Comparison of ENCODE assay signal across 9 cellular contexts in genomic region chr15:38991126-38991525, GRCh38.
DNase-seq lines count a peak whose midpoint lies in the region; ATAC-seq and TF ChIP-seq lines count a peak whose summit lies in the region.
"Had no signal": no experiment of that assay in that cellular context is flagged by ENCODE, and none has a peak within 500 bp of the region (broad histone marks: within the 10 kb centered on the region; RNA-seq: fewer than 3 reads in every experiment).

No MANE protein-coding gene starts in this region.

- no peaks in the 10 kb centered on the region for H4K20me1 ChIP-seq in IMR-90 (ENCODE audit: insufficient read depth, low read length)

- DNase-seq in AG10803 (ENCODE audit: low read depth) (peak; percentile 82), IMR-90 (peak; percentile 56), T47D (ENCODE audit: low read depth in 1 of 2, low spot score in 1 of 2) (peak; percentile 7 to 80), right lobe of liver (no peak), T-cell (no peak)
- no peak for DNase-seq in activated T-cell treated with anti-CD3 and anti-CD28 coated beads, Interleukin-2, amount 50 U/mL, for 4 hours
- DNase-seq in stimulated activated naive B cell treated with anti-CD40 and anti-IgM and Interleukin-4, amounts not matched to agents 10 μg/mL and 1 μg/mL and 100 μg/mL, for 72 hours = no peak
- DNase-seq: activated B cell treated with CpG ODN at 0.5 μM for 24 hours had no signal

- H4K5ac ChIP-seq in IMR-90 (ENCODE audit: low read depth, low read length) = peak overlapping the region; percentile 85

- H3K4me1 ChIP-seq in IMR-90 (ENCODE audit: control insufficient read depth, insufficient read depth, low read length) (peaks cover 22% of the 10 kb centered on the region), right lobe of liver (no peaks in the 10 kb centered on the region)

- H3K4me3 Mint-ChIP-seq in T-cell = no peak overlapping the region
- H3K4me3 Mint-ChIP-seq in activated T-cell treated with anti-CD3 and anti-CD28 coated beads, Interleukin-2, amount 50 U/mL, for 4 hours = no peak overlapping the region
- H3K4me3 Mint-ChIP-seq in stimulated activated naive B cell treated with anti-CD40 and anti-IgM and Interleukin-4, amounts not matched to agents 10 μg/mL and 1 μg/mL and 100 μg/mL, for 72 hours = no peak overlapping the region
- H3K4me3 Mint-ChIP-seq: activated B cell treated with CpG ODN at 0.5 μM for 24 hours had no signal

- H3K56ac ChIP-seq in IMR-90 (ENCODE audit: extremely low read depth, insufficient read depth, low read length) = peak overlapping the region; percentile 42; the same call in 1 of the 2 replicates

- H3K4me3 ChIP-seq in AG10803 (ENCODE audit: low read length) = no peak overlapping the region
- H3K4me3 ChIP-seq in IMR-90 (ENCODE audit: insufficient read depth, low read depth, low read length) = no peak overlapping the region
- no peak overlapping the region for H3K4me3 ChIP-seq in right lobe of liver

- peak; percentile 50 for TF ChIP-seq RAD21 in IMR-90 (IDR thresholded peaks at IDR 0.05; ENCODE audit: low read length)

- H3K27me3 Mint-ChIP-seq in T-cell = peaks cover 9 to 10% of the 10 kb centered on the region in 2 donors
- H3K27me3 Mint-ChIP-seq in activated T-cell treated with anti-CD3 and anti-CD28 coated beads, Interleukin-2, amount 50 U/mL, for 4 hours (ENCODE audit: low read depth) = peaks cover 2% of the 10 kb centered on the region
- peaks cover 0 to 4% of the 10 kb centered on the region in 2 donors for H3K27me3 Mint-ChIP-seq in stimulated activated naive B cell treated with anti-CD40 and anti-IgM and Interleukin-4, amounts not matched to agents 10 μg/mL and 1 μg/mL and 100 μg/mL, for 72 hours
- H3K27me3 Mint-ChIP-seq: activated B cell treated with CpG ODN at 0.5 μM for 24 hours had no signal

- no peaks in the 10 kb centered on the region for H3K79me1 ChIP-seq in IMR-90 (ENCODE audit: low read depth in 1 of 2, low read length in 2 of 2)

- H3K27ac ChIP-seq in IMR-90 (ENCODE audit: insufficient read depth, low read length) (no peak overlapping the region), right lobe of liver (no peak overlapping the region)

- dilution Hi-C loops in IMR-90 (cut with HindIII; ENCODE audit: low sequenced_read_pairs, unreplicated experiment) = no loop called here

- H2AFZ ChIP-seq in IMR-90 (replicated peaks; ENCODE audit: low read length, poor library complexity) = no peak overlapping the region

- peak overlapping the region; percentile 67 for H4K91ac ChIP-seq in IMR-90 (ENCODE audit: insufficient read depth, low read depth, low read length)

- H2BK5ac ChIP-seq in IMR-90 (ENCODE audit: low read depth, low read length, poor library complexity, severe bottlenecking) = peak overlapping the region; percentile 80

- peak overlapping the region; percentile 92 for H2BK20ac ChIP-seq in IMR-90 (ENCODE audit: low read depth, low read length)

- H3K4ac ChIP-seq in IMR-90 (ENCODE audit: low read depth, low read length) = peak overlapping the region; percentile 69

- CTCF ChIA-PET in IMR-90 (lab: Yijun Ruan, JAX) = interaction anchor here (0.6 to 1.8 kb wide), 6 partner anchors 60 to 189 kb away, joined by 3 to 7 read pairs (median 4); no protein-coding TSS in a partner anchor
- CTCF ChIA-PET in T-cell (lab: Charles Lee) = no interaction called here

- WGBS in IMR-90 (ENCODE audit: extremely low coverage in 2 of 2, insufficient read length in 1 of 2), 2 experiments = no CpG with 5 or more reads among the region's 4 CpGs
- WGBS in right lobe of liver (ENCODE audit: insufficient coverage, low coverage, low lambda C conversion rate, missing lambda C conversion rate) = 31% methylated on average over 4 of the region's 4 CpGs

- H2AK5ac ChIP-seq in IMR-90 (ENCODE audit: low read depth, low read length) = peak overlapping the region; percentile 84

- in situ Hi-C loops in IMR-90 (cut with MboI; ENCODE audit: low sequenced_read_pairs) = no loop called here
- in situ Hi-C loops in T47D (cut with HindIII; ENCODE audit: low pct_unique_long_range_greater_than_20kb, low sequenced_read_pairs) = no loop called here

- no peaks in the 10 kb centered on the region for H3K9me3 Mint-ChIP-seq in T-cell
- H3K9me3 Mint-ChIP-seq in activated T-cell treated with anti-CD3 and anti-CD28 coated beads, Interleukin-2, amount 50 U/mL, for 4 hours = no peaks in the 10 kb centered on the region
- H3K9me3 Mint-ChIP-seq in stimulated activated naive B cell treated with anti-CD40 and anti-IgM and Interleukin-4, amounts not matched to agents 10 μg/mL and 1 μg/mL and 100 μg/mL, for 72 hours = no peaks in the 10 kb centered on the region
- H3K9me3 Mint-ChIP-seq: activated B cell treated with CpG ODN at 0.5 μM for 24 hours had no signal

- H3K27me3 ChIP-seq in IMR-90 (ENCODE audit: control insufficient read depth, insufficient read depth, low read length) (no peaks in the 10 kb centered on the region), right lobe of liver (no peaks in the 10 kb centered on the region)

- no peak overlapping the region for H2AK9ac ChIP-seq in IMR-90 (replicated peaks; ENCODE audit: low read depth, low read length, poor library complexity)

- peak overlapping the region; percentile 58 to 84; a peak in 3 of 4 replicates for H4K8ac ChIP-seq in IMR-90 (ENCODE audit: low read depth in 2 of 2, low read length in 2 of 2)

- H3K14ac ChIP-seq in IMR-90 (replicated peaks; ENCODE audit: low read depth, low read length) = peak overlapping the region; percentile 86

- intact Hi-C loops in IMR-90 (cut with micrococcal nuclease) (loop anchor here (1.0 kb wide), 1 partner anchor 174 kb away; no protein-coding TSS in a partner anchor), right lobe of liver (cut with DNase I) (loop anchor here in 1 of 2 donors (10.0 kb wide), 1 partner anchor 176 kb away; no protein-coding TSS in a partner anchor)

- TF ChIP-seq CTCF in AG10803 (conservative IDR thresholded peaks at IDR 0.05; ENCODE audit: low read length) (peak; percentile 73), IMR-90 (conservative IDR thresholded peaks at IDR 0.05; ENCODE audit: low read depth, low read length) (peak; percentile 50), right lobe of liver (IDR thresholded peaks at IDR 0.05) (peak; percentile 41 to 59 (median 56))

- peak overlapping the region; percentile 85; the same call in 2 of the 3 replicates for H2BK15ac ChIP-seq in IMR-90 (ENCODE audit: low read depth, low read length)

- no TSS peak for BruUV-seq in IMR-90 (replicated peaks; lab: Mats Ljungman, UMichigan)

- H3K4me1 Mint-ChIP-seq in T-cell = no peaks in the 10 kb centered on the region
- H3K4me1 Mint-ChIP-seq in activated T-cell treated with anti-CD3 and anti-CD28 coated beads, Interleukin-2, amount 50 U/mL, for 4 hours (ENCODE audit: low read depth) = no peaks in the 10 kb centered on the region
- H3K4me1 Mint-ChIP-seq in stimulated activated naive B cell treated with anti-CD40 and anti-IgM and Interleukin-4, amounts not matched to agents 10 μg/mL and 1 μg/mL and 100 μg/mL, for 72 hours = no peaks in the 10 kb centered on the region
- H3K4me1 Mint-ChIP-seq: activated B cell treated with CpG ODN at 0.5 μM for 24 hours had no signal

- no peaks in the 10 kb centered on the region for H3K36me3 Mint-ChIP-seq in T-cell
- no peaks in the 10 kb centered on the region for H3K36me3 Mint-ChIP-seq in activated T-cell treated with anti-CD3 and anti-CD28 coated beads, Interleukin-2, amount 50 U/mL, for 4 hours (ENCODE audit: insufficient read depth)
- no peaks in the 10 kb centered on the region for H3K36me3 Mint-ChIP-seq in stimulated activated naive B cell treated with anti-CD40 and anti-IgM and Interleukin-4, amounts not matched to agents 10 μg/mL and 1 μg/mL and 100 μg/mL, for 72 hours

- TF ChIP-seq POLR2A in IMR-90 (IDR thresholded peaks at IDR 0.05; ENCODE audit: low read depth, low read length) = no peak
- TF ChIP-seq POLR2A in right lobe of liver (IDR thresholded peaks at IDR 0.05) = no peak

- POLR2A ChIA-PET in IMR-90 (lab: Charles Lee; ENCODE audit: unreplicated experiment) = interaction anchor here (0.6 kb wide), 1 partner anchor 172 kb away, joined by 4 read pairs; no protein-coding TSS in a partner anchor
- POLR2A ChIA-PET in T-cell (lab: Charles Lee) = no interaction called here

- H3K27ac Mint-ChIP-seq in T-cell = no peak overlapping the region
- H3K27ac Mint-ChIP-seq in stimulated activated naive B cell treated with anti-CD40 and anti-IgM and Interleukin-4, amounts not matched to agents 10 μg/mL and 1 μg/mL and 100 μg/mL, for 72 hours = no peak overlapping the region
- H3K27ac Mint-ChIP-seq: activated B cell treated with CpG ODN at 0.5 μM for 24 hours had no signal

- no peaks in the 10 kb centered on the region for H3K9me3 ChIP-seq in IMR-90 (ENCODE audit: control insufficient read depth, insufficient read depth, low read length)
- no peaks in the 10 kb centered on the region for H3K9me3 ChIP-seq in right lobe of liver

- H3K18ac ChIP-seq in IMR-90 (ENCODE audit: low read depth, low read length) = peak overlapping the region; percentile 55; the same call in 1 of the 2 replicates

- H3K9me1 ChIP-seq in IMR-90 (ENCODE audit: insufficient read depth, low read length) = peaks cover 5% of the 10 kb centered on the region; the same call in 1 of the 2 replicates

- H3K36me3 ChIP-seq in IMR-90 (ENCODE audit: control insufficient read depth, insufficient read depth, low read length) (no peaks in the 10 kb centered on the region), right lobe of liver (no peaks in the 10 kb centered on the region)

- no peak for ATAC-seq in IMR-90 (ENCODE audit: low read depth)
- peak; percentile 50 to 83 (median 78) for ATAC-seq in right lobe of liver
- no peak for ATAC-seq in T-cell (replicated peaks in 1 of 4)
- ATAC-seq in activated T-cell treated with anti-CD3 and anti-CD28 coated beads, Interleukin-2, amount 50 U/mL, for 4 hours = no peak
- no peak for ATAC-seq in stimulated activated naive B cell treated with anti-CD40 and anti-IgM and Interleukin-4, amounts not matched to agents 10 μg/mL and 1 μg/mL and 100 μg/mL, for 72 hours (replicated peaks)
- ATAC-seq in GM21526 (IDR thresholded peaks at IDR 0.05; ENCODE audit: low FRiP score, unreplicated experiment) = no peak

- peak overlapping the region; percentile 13; the same call in 1 of the 2 replicates for H3K23ac ChIP-seq in IMR-90 (ENCODE audit: low read depth, low read length)

- H3K9ac ChIP-seq in IMR-90 (ENCODE audit: low read depth, low read length) = no peak overlapping the region

- peak overlapping the region; percentile 93 for H2BK120ac ChIP-seq in IMR-90 (ENCODE audit: low read depth, low read length)

- no peak overlapping the region for H3K4me2 ChIP-seq in IMR-90 (ENCODE audit: low read depth, low read length)

TF ChIP-seq in IMR-90, 13 proteins besides CTCF, POLR2A, EP300 and RAD21:
- no peak for TF ChIP-seq MAFK (IDR thresholded peaks at IDR 0.05; ENCODE audit: low read depth, low read length)
- TF ChIP-seq CEBPB (IDR thresholded peaks at IDR 0.05; ENCODE audit: low read depth, low read length) = no peak
- no peak for TF ChIP-seq FOS (IDR thresholded peaks at IDR 0.05; ENCODE audit: low read depth, low read length)
- no peak for TF ChIP-seq RCOR1 (IDR thresholded peaks at IDR 0.05; ENCODE audit: insufficient replicate concordance, low read length)
- TF ChIP-seq MAZ (IDR thresholded peaks at IDR 0.05; ENCODE audit: borderline replicate concordance, low read depth, low read length) = no peak
- TF ChIP-seq RFX5 (IDR thresholded peaks at IDR 0.05; ENCODE audit: low read depth, low read length) = no peak
- TF ChIP-seq SMC3 (IDR thresholded peaks at IDR 0.05; ENCODE audit: low read depth, low read length) = peak; percentile 51
TF ChIP-seq in IMR-90: peak in this region for 1.

Comparison
In these comparisons a context has a peak if more than half of its experiments do, and no peak if none do; other contexts are left out.
1. DNase-seq: peak in AG10803 (single experiment), IMR-90 (single experiment) and T47D (2 of 2); none in right lobe of liver (0 of 3), T-cell (0 of 34), activated T-cell treated with anti-CD3 and anti-CD28 coated beads, Interleukin-2, amount 50 U/mL, for 4 hours (single experiment) and stimulated activated naive B cell treated with anti-CD40 and anti-IgM and Interleukin-4, amounts not matched to agents 10 μg/mL and 1 μg/mL and 100 μg/mL, for 72 hours (single experiment).
2. ATAC-seq: peak in right lobe of liver (4 of 4); none in IMR-90 (single experiment), T-cell (0 of 4), activated T-cell treated with anti-CD3 and anti-CD28 coated beads, Interleukin-2, amount 50 U/mL, for 4 hours (0 of 2), stimulated activated naive B cell treated with anti-CD40 and anti-IgM and Interleukin-4, amounts not matched to agents 10 μg/mL and 1 μg/mL and 100 μg/mL, for 72 hours (0 of 2) and GM21526 (single experiment).
3. Peak in every context shown above with its lines, with median percentiles within 50 percentile points of each other: CTCF ChIP-seq.